36 cellular contexts compared by ENCODE assay signal in genomic region chr6:139832906-139833305, GRCh38.
"Had no signal": no experiment of that assay in that cellular context is flagged by ENCODE, and none has a peak within 500 bp of the region (broad histone marks: within the 10 kb centered on the region; RNA-seq: fewer than 3 reads in every experiment).

No MANE protein-coding gene starts in this region.

- ATAC-seq: activated CD8-positive, alpha-beta memory T cell treated with anti-CD3 and anti-CD28 coated beads, Interleukin-2, amount 10 ng/mL, durations not matched to agents 7 days and 5 days; activated CD8-positive, alpha-beta T cell treated with anti-CD3 and anti-CD28 coated beads for 36 hours; activated naive CD8-positive, alpha-beta T cell treated with anti-CD3 and anti-CD28 coated beads, Interleukin-2, amount 50 U/mL, for 24 hours; body of pancreas had no signal

- H3K9me3 Mint-ChIP-seq: activated B cell treated with CpG ODN at 0.5 μM for 24 hours; activated CD4-positive, alpha-beta memory T cell treated with anti-CD3 and anti-CD28 coated beads for 36 hours; activated CD4-positive, alpha-beta T cell treated with anti-CD3 and anti-CD28 coated beads, Interleukin-2, amount 10 ng/mL, durations not matched to agents 24 days and 14 days; activated CD8-positive, alpha-beta T cell treated with anti-CD3 and anti-CD28 coated beads for 36 hours; activated naive CD4-positive, alpha-beta T cell treated with anti-CD3 and anti-CD28 coated beads, Interleukin-2, amount 10 ng/mL, durations not matched to agents 7 days and 5 days; activated naive CD4-positive, alpha-beta T cell treated with anti-CD3 and anti-CD28 coated beads, Interleukin-2, amount 50 U/mL, for 24 hours; activated naive CD8-positive, alpha-beta T cell treated with anti-CD3 and anti-CD28 coated beads, Interleukin-2, amount 10 ng/mL, durations not matched to agents 7 days and 5 days; activated naive CD8-positive, alpha-beta T cell treated with anti-CD3 and anti-CD28 coated beads, Interleukin-2, amount 50 U/mL, for 24 hours; activated T-cell treated with anti-CD3 and anti-CD28 coated beads, Interleukin-2, amount 50 U/mL, for 24 hours; activated T-helper 2 cell treated with anti-CD3 and anti-CD28 coated beads, Interferon-gamma antibody, Interleukin-2, Interleukin-4, amounts not matched to agents 10 μg/mL and 5 μg/mL and 100 μg/mL, durations not matched to agents 14 hours and 24 hours and 36 hours; T-helper 1 cell treated with Interleukin-12 subunit alpha and Interleukin-12 subunit beta and Interleukin-4 antibody, amounts not matched to agents 30 μg/mL and 1 μg/mL, for 36 hours; T-helper 2 cell treated with Interferon-gamma antibody and Interleukin-4, amounts not matched to agents 5 μg/mL and 100 μg/mL, for 36 hours had no signal

- H3K4me1 ChIP-seq: body of pancreas, breast epithelium had no signal

- H3K27me3 ChIP-seq: body of pancreas, brain microvascular endothelial cell, breast epithelium had no signal

- H3K9me3 ChIP-seq: body of pancreas, breast epithelium had no signal

- H3K27me3 Mint-ChIP-seq: activated naive CD4-positive, alpha-beta T cell treated with anti-CD3 and anti-CD28 coated beads, Interleukin-2, amount 10 ng/mL, durations not matched to agents 7 days and 5 days; activated naive CD8-positive, alpha-beta T cell treated with anti-CD3 and anti-CD28 coated beads, Interleukin-2, amount 10 ng/mL, durations not matched to agents 7 days and 5 days had no signal

- H3K4me3 ChIP-seq: body of pancreas, breast epithelium had no signal

- H3K36me3 Mint-ChIP-seq: activated CD4-positive, alpha-beta memory T cell treated with anti-CD3 and anti-CD28 coated beads for 36 hours; activated CD8-positive, alpha-beta memory T cell treated with anti-CD3 and anti-CD28 coated beads, Interleukin-2, amount 10 ng/mL, durations not matched to agents 7 days and 5 days; activated naive CD4-positive, alpha-beta T cell treated with anti-CD3 and anti-CD28 coated beads, Interleukin-2, amount 10 ng/mL, durations not matched to agents 7 days and 5 days; activated naive CD4-positive, alpha-beta T cell treated with anti-CD3 and anti-CD28 coated beads, Interleukin-2, amount 50 U/mL, for 24 hours; activated naive CD8-positive, alpha-beta T cell; activated naive CD8-positive, alpha-beta T cell treated with anti-CD3 and anti-CD28 coated beads, Interleukin-2, amount 10 ng/mL, durations not matched to agents 7 days and 5 days had no signal

- DNase-seq: activated B cell treated with CpG ODN at 0.5 μM for 24 hours; activated CD4-positive, alpha-beta memory T cell treated with anti-CD3 and anti-CD28 coated beads for 36 hours; activated CD4-positive, alpha-beta T cell treated with anti-CD3 and anti-CD28 coated beads for 4 hours; activated CD4-positive, alpha-beta T cell treated with anti-CD3 and anti-CD28 coated beads, Interleukin-2, amount 10 ng/mL, durations not matched to agents 24 days and 14 days; activated CD4-positive, alpha-beta T cell treated with anti-CD3 and anti-CD28 coated beads, Interleukin-2, amount 50 U/mL, for 1 hour; activated CD4-positive, alpha-beta T cell treated with anti-CD3 and anti-CD28 coated beads, Interleukin-2, amount 50 U/mL, for 4 hours; activated CD4-positive, CD25-positive, alpha-beta regulatory T cell treated with anti-CD3 and anti-CD28 coated beads, Interleukin-2, amount 50 U/mL, for 72 hours; activated CD8-positive, alpha-beta memory T cell treated with anti-CD3 and anti-CD28 coated beads for 24 hours; activated CD8-positive, alpha-beta memory T cell treated with anti-CD3 and anti-CD28 coated beads, Interleukin-2, amount 10 ng/mL, durations not matched to agents 7 days and 5 days; activated CD8-positive, alpha-beta memory T cell treated with anti-CD3 and anti-CD28 coated beads, Interleukin-2, amount 50 U/mL, for 48 hours; activated CD8-positive, alpha-beta T cell treated with anti-CD3 and anti-CD28 coated beads for 36 hours; activated effector memory CD4-positive, alpha-beta T cell treated with Interleukin-2 at 50 U/mL for 16 hours; activated gamma-delta T cell; activated naive CD4-positive, alpha-beta T cell treated with anti-CD3 and anti-CD28 coated beads, Interleukin-2, amount 10 ng/mL, durations not matched to agents 7 days and 5 days; activated naive CD4-positive, alpha-beta T cell treated with Interleukin-2 at 50 U/mL for 16 hours; activated naive CD8-positive, alpha-beta T cell treated with anti-CD3 and anti-CD28 coated beads, Interleukin-2, amount 10 ng/mL, durations not matched to agents 7 days and 5 days; activated naive CD8-positive, alpha-beta T cell treated with anti-CD3 and anti-CD28 coated beads, Interleukin-2, amount 50 U/mL, for 24 hours; activated T-cell treated with anti-CD3 and anti-CD28 coated beads, Interleukin-2, amount 50 U/mL, for 24 hours; activated T-cell treated with anti-CD3 and anti-CD28 coated beads, Interleukin-2, amount 50 U/mL, for 48 hours; amniotic stem cell; aorta; body of pancreas; brain microvascular endothelial cell; central memory CD4-positive, alpha-beta T cell; T-helper 1 cell; T-helper 2 cell; T-helper 9 cell had no signal

- H3K27ac ChIP-seq: body of pancreas, brain microvascular endothelial cell, breast epithelium, VCaP had no signal

- H3K36me3 ChIP-seq: brain microvascular endothelial cell, breast epithelium had no signal

- H3K4me1 Mint-ChIP-seq: activated B cell treated with CpG ODN at 0.5 μM for 24 hours; activated CD4-positive, alpha-beta T cell treated with anti-CD3 and anti-CD28 coated beads, Interleukin-2, amount 10 ng/mL, durations not matched to agents 24 days and 14 days; activated CD8-positive, alpha-beta memory T cell treated with anti-CD3 and anti-CD28 coated beads, Interleukin-2, amount 10 ng/mL, durations not matched to agents 7 days and 5 days; activated naive CD4-positive, alpha-beta T cell treated with anti-CD3 and anti-CD28 coated beads, Interleukin-2, amount 10 ng/mL, durations not matched to agents 7 days and 5 days; activated naive CD4-positive, alpha-beta T cell treated with anti-CD3 and anti-CD28 coated beads, Interleukin-2, amount 50 U/mL, for 24 hours; activated naive CD8-positive, alpha-beta T cell treated with anti-CD3 and anti-CD28 coated beads, Interleukin-2, amount 10 ng/mL, durations not matched to agents 7 days and 5 days; activated naive CD8-positive, alpha-beta T cell treated with anti-CD3 and anti-CD28 coated beads, Interleukin-2, amount 50 U/mL, for 24 hours had no signal

- FAIRE-seq: astrocyte, TTC549 had no signal

- H3K27ac Mint-ChIP-seq: activated B cell treated with CpG ODN at 0.5 μM for 24 hours; activated CD4-positive, alpha-beta memory T cell treated with anti-CD3 and anti-CD28 coated beads for 36 hours; activated CD4-positive, alpha-beta T cell treated with anti-CD3 and anti-CD28 coated beads, Interleukin-2, amount 10 ng/mL, durations not matched to agents 24 days and 14 days; activated CD8-positive, alpha-beta memory T cell treated with anti-CD3 and anti-CD28 coated beads, Interleukin-2, amount 10 ng/mL, durations not matched to agents 7 days and 5 days; activated CD8-positive, alpha-beta T cell treated with anti-CD3 and anti-CD28 coated beads for 36 hours; activated naive CD4-positive, alpha-beta T cell treated with anti-CD3 and anti-CD28 coated beads, Interleukin-2, amount 10 ng/mL, durations not matched to agents 7 days and 5 days; activated naive CD4-positive, alpha-beta T cell treated with anti-CD3 and anti-CD28 coated beads, Interleukin-2, amount 50 U/mL, for 24 hours; activated naive CD8-positive, alpha-beta T cell; activated naive CD8-positive, alpha-beta T cell treated with anti-CD3 and anti-CD28 coated beads, Interleukin-2, amount 10 ng/mL, durations not matched to agents 7 days and 5 days; activated naive CD8-positive, alpha-beta T cell treated with anti-CD3 and anti-CD28 coated beads, Interleukin-2, amount 50 U/mL, for 24 hours; activated T-cell treated with anti-CD3 and anti-CD28 coated beads, Interleukin-2, amount 50 U/mL, for 24 hours; activated T-helper 2 cell treated with anti-CD3 and anti-CD28 coated beads, Interferon-gamma antibody, Interleukin-2, Interleukin-4, amounts not matched to agents 10 μg/mL and 5 μg/mL and 100 μg/mL, durations not matched to agents 14 hours and 24 hours and 36 hours; T-helper 1 cell treated with Interleukin-12 subunit alpha and Interleukin-12 subunit beta and Interleukin-4 antibody, amounts not matched to agents 30 μg/mL and 1 μg/mL, for 36 hours; T-helper 2 cell treated with Interferon-gamma antibody and Interleukin-4, amounts not matched to agents 5 μg/mL and 100 μg/mL, for 36 hours had no signal

- H3K4me3 Mint-ChIP-seq: activated B cell treated with CpG ODN at 0.5 μM for 24 hours; activated CD4-positive, alpha-beta memory T cell treated with anti-CD3 and anti-CD28 coated beads for 36 hours; activated CD4-positive, alpha-beta T cell treated with anti-CD3 and anti-CD28 coated beads, Interleukin-2, amount 10 ng/mL, durations not matched to agents 24 days and 14 days; activated CD8-positive, alpha-beta memory T cell treated with anti-CD3 and anti-CD28 coated beads, Interleukin-2, amount 10 ng/mL, durations not matched to agents 7 days and 5 days; activated CD8-positive, alpha-beta T cell treated with anti-CD3 and anti-CD28 coated beads for 36 hours; activated naive CD4-positive, alpha-beta T cell treated with anti-CD3 and anti-CD28 coated beads, Interleukin-2, amount 10 ng/mL, durations not matched to agents 7 days and 5 days; activated naive CD4-positive, alpha-beta T cell treated with anti-CD3 and anti-CD28 coated beads, Interleukin-2, amount 50 U/mL, for 24 hours; activated naive CD8-positive, alpha-beta T cell; activated naive CD8-positive, alpha-beta T cell treated with anti-CD3 and anti-CD28 coated beads, Interleukin-2, amount 10 ng/mL, durations not matched to agents 7 days and 5 days; activated naive CD8-positive, alpha-beta T cell treated with anti-CD3 and anti-CD28 coated beads, Interleukin-2, amount 50 U/mL, for 24 hours; activated T-cell treated with anti-CD3 and anti-CD28 coated beads, Interleukin-2, amount 50 U/mL, for 24 hours; T-helper 1 cell treated with Interleukin-12 subunit alpha and Interleukin-12 subunit beta and Interleukin-4 antibody, amounts not matched to agents 30 μg/mL and 1 μg/mL, for 36 hours; T-helper 2 cell treated with Interferon-gamma antibody and Interleukin-4, amounts not matched to agents 5 μg/mL and 100 μg/mL, for 36 hours had no signal
